In the genomic region with DNA sequence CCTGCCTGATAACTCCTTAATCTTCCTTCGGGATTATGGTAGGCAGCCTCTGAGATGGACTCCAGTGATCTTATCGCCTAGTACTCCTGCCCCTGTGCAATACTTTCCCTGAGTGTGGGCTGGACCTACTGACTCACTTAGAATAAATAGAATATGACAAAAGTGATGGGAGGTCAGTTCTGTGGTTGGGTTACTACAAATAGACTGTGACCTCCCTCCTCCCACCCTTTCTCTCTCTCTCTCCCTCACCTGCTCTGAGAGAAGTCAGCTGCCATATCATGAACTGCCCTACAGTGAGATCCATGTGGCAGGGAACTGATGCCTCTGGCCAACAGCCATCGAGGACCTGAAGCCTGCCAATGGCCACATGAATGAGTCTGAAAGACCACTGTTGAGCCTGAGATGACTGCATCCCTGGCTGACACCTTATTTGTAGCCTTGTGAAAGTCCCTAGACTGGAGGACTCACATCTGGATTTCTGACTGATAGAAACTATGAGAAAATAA, we compare ENCODE assay signal across 11 cellular contexts. TPM values are rescaled to one million over a fixed set of nuclear protein-coding genes. Genes with fewer than 3 reads are reported as not detected.
DNase-seq lines count a peak whose midpoint lies in the region; ATAC-seq, FAIRE-seq and TF ChIP-seq lines count a peak whose summit lies in the region.
"Had no signal": no experiment of that assay in that cellular context is flagged by ENCODE, and none has a peak within 500 bp of the region (broad histone marks: within the 10 kb centered on the region; RNA-seq: fewer than 3 reads in every experiment).

No MANE protein-coding gene starts in this region.

- no peak for FAIRE-seq in bronchial epithelial cell (lab: Jason Lieb, UNC)
- FAIRE-seq: HTR-8/SVneo had no signal

- no peaks in the 10 kb centered on the region for H3K36me3 ChIP-seq in bronchial epithelial cell (ENCODE audit: control insufficient read depth, insufficient read depth, low read length)
- H3K36me3 ChIP-seq: BLaER1 treated with 17β-estradiol and CSF1 and Interleukin-3, amounts not matched to agents 10 nM and 100 nM had no signal

- ATAC-seq in GM21360 (IDR thresholded peaks at IDR 0.05; ENCODE audit: unreplicated experiment) (peak; percentile 82), HG03280 (IDR thresholded peaks at IDR 0.05; ENCODE audit: unreplicated experiment) (peak; percentile 80), SK-N-SH treated with all-trans-retinoic acid at 6 μM for 48 hours (no peak)
- ATAC-seq: T-cell had no signal

- peaks cover 4% of the 10 kb centered on the region for H3K27me3 ChIP-seq in bronchial epithelial cell (ENCODE audit: control insufficient read depth, insufficient read depth, low read length)
- H3K27me3 ChIP-seq: BLaER1 treated with 17β-estradiol and CSF1 and Interleukin-3, amounts not matched to agents 10 nM and 100 nM had no signal

- DNase-seq in DMS53 treated with DMSO at 0.1 percent for 48 hours (lab: John Stamatoyannopoulos, UW; ENCODE audit: unreplicated experiment) (peak; percentile 64), bronchial epithelial cell (ENCODE audit: low read depth) (peak; percentile 65), anterior cingulate cortex (lab: John Stamatoyannopoulos, UW) (no peak), NCI-H2227 (lab: John Stamatoyannopoulos, UW; ENCODE audit: unreplicated experiment) (no peak), T-helper 2 cell (no peak)
- DNase-seq: T-cell had no signal

- no peak for TF ChIP-seq CTCF in bronchial epithelial cell (IDR thresholded peaks at IDR 0.05; ENCODE audit: insufficient read depth, low read length, severe bottlenecking)

- H3K4me3 ChIP-seq in bronchial epithelial cell (ENCODE audit: low read depth, low read length): no peak overlapping the region
- H3K4me3 ChIP-seq: BLaER1 treated with 17β-estradiol and CSF1 and Interleukin-3, amounts not matched to agents 10 nM and 100 nM had no signal

TF ChIP-seq in SK-N-SH treated with all-trans-retinoic acid at 6 μM for 48 hours, 23 proteins besides CTCF, POLR2A, EP300 and RAD21:
- TF ChIP-seq, protein P1, sequence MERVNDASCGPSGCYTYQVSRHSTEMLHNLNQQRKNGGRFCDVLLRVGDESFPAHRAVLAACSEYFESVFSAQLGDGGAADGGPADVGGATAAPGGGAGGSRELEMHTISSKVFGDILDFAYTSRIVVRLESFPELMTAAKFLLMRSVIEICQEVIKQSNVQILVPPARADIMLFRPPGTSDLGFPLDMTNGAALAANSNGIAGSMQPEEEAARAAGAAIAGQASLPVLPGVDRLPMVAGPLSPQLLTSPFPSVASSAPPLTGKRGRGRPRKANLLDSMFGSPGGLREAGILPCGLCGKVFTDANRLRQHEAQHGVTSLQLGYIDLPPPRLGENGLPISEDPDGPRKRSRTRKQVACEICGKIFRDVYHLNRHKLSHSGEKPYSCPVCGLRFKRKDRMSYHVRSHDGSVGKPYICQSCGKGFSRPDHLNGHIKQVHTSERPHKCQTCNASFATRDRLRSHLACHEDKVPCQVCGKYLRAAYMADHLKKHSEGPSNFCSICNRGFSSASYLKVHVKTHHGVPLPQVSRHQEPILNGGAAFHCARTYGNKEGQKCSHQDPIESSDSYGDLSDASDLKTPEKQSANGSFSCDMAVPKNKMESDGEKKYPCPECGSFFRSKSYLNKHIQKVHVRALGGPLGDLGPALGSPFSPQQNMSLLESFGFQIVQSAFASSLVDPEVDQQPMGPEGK (CRISPR knock-in tag; IDR thresholded peaks at IDR 0.05; ENCODE audit: borderline replicate concordance): no peak
- no peak for TF ChIP-seq ZC3H10 (CRISPR knock-in tag; IDR thresholded peaks at IDR 0.05)

RNA-seq across cellular contexts. Expression of a gene that starts 31.7 kb away (rescaled TPM):
- total RNA-seq in bronchial epithelial cell: under 0.01 TPM in 2 replicates

Comparison
In these comparisons a context has a peak if more than half of its experiments do, and no peak if none do; other contexts are left out.
1. DNase-seq: peak in DMS53 treated with DMSO at 0.1 percent for 48 hours (single experiment) and bronchial epithelial cell (single experiment); none in anterior cingulate cortex (0 of 58), NCI-H2227 (single experiment) and T-helper 2 cell (0 of 5).